8 cellular contexts compared by ENCODE assay signal in the genomic region with DNA sequence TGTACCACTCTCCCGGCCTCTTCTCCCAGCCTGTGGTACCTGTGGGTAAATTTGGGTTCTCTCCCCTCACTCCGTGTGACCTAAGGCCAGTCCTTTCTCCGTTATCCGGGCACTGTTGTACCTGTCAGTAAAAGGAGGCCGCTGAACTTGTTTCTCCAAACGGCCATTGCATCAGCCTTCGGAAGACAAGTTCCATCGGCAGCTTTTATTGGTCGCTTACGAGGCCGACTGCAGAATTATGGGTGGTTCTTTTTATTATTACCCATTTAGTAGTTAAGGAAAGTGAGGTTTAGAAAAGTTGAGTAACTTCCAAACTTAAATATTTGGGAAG. TPM values are rescaled to one million over a fixed set of nuclear protein-coding genes. Genes with fewer than 3 reads are reported as not detected.
DNase-seq lines count a peak whose midpoint lies in the region; ATAC-seq and TF ChIP-seq lines count a peak whose summit lies in the region.

No MANE protein-coding gene starts in this region.

- H3K9ac ChIP-seq in OCI-LY3 (ENCODE audit: low read length) = peak overlapping the region; percentile 98

- H3K4me2 ChIP-seq in OCI-LY3 (ENCODE audit: low read length) = peak overlapping the region; percentile 85

- no peak overlapping the region for H2AFZ ChIP-seq in OCI-LY3 (ENCODE audit: low read depth, low read length)

- H3K79me2 ChIP-seq in OCI-LY3 (ENCODE audit: low read length) = peaks cover 45% of the 10 kb centered on the region

- intact Hi-C loops in CD8-positive, alpha-beta T cell (cut with DNase I, micrococcal nuclease) = loop anchor here (1.0 to 10.0 kb wide), 5 partner anchors 11 to 964 kb away; a partner anchor contains a TSS
- intact Hi-C loops in right lobe of liver (cut with DNase I) (no loop called here), thyroid gland (cut with DNase I) (no loop called here)

- H3K27me3 ChIP-seq in CD8-positive, alpha-beta T cell (ENCODE audit: insufficient read depth, low read length) = no peaks in the 10 kb centered on the region
- no peaks in the 10 kb centered on the region for H3K27me3 ChIP-seq in OCI-LY3 (ENCODE audit: low read depth, low read length)
- no peaks in the 10 kb centered on the region for H3K27me3 ChIP-seq in right lobe of liver
- H3K27me3 ChIP-seq in thyroid gland = no peaks in the 10 kb centered on the region

- peak overlapping the region; percentile 90 for H3K27ac Mint-ChIP-seq in CD8-positive, alpha-beta T cell

- H3K9me3 ChIP-seq in CD8-positive, alpha-beta T cell (ENCODE audit: low read length) = no peaks in the 10 kb centered on the region
- no peaks in the 10 kb centered on the region for H3K9me3 ChIP-seq in OCI-LY3 (ENCODE audit: insufficient read depth, low read length)
- H3K9me3 ChIP-seq in right lobe of liver = no peaks in the 10 kb centered on the region
- no peaks in the 10 kb centered on the region for H3K9me3 ChIP-seq in thyroid gland

- peak overlapping the region; percentile 94 for H3K4me3 ChIP-seq in CD8-positive, alpha-beta T cell (ENCODE audit: low read depth, low read length)
- peak overlapping the region; percentile 99 for H3K4me3 ChIP-seq in OCI-LY3 (ENCODE audit: low read length)
- H3K4me3 ChIP-seq in right lobe of liver = peak overlapping the region; percentile 85 to 96 (median 86)
- H3K4me3 ChIP-seq in thyroid gland (replicated peaks in 1 of 3) = peak overlapping the region; percentile 21 to 81 (median 71)

- peak; percentile 4 for ATAC-seq in CD8-positive, alpha-beta T cell
- peak; percentile 16 for ATAC-seq in GM21717 (IDR thresholded peaks at IDR 0.05; ENCODE audit: unreplicated experiment)
- no peak for ATAC-seq in right lobe of liver
- no peak for ATAC-seq in left lobe of liver

- CTCF ChIA-PET in CD8-positive, alpha-beta T cell (lab: Charles Lee) = interaction anchor here (1.3 to 5.8 kb wide), 3 partner anchors 21 to 29 kb away, joined by 3 to 42 read pairs (median 9); no protein-coding TSS in a partner anchor

- TF ChIP-seq CTCF in CD8-positive, alpha-beta T cell (IDR thresholded peaks at IDR 0.05) = no peak
- TF ChIP-seq CTCF in OCI-LY3 (IDR thresholded peaks at IDR 0.05; ENCODE audit: low read depth, low read length) (no peak), right lobe of liver (IDR thresholded peaks at IDR 0.05) (no peak), thyroid gland (IDR thresholded peaks at IDR 0.05) (no peak)

- WGBS in right lobe of liver (ENCODE audit: insufficient coverage, low coverage, low lambda C conversion rate, missing lambda C conversion rate) = 0% methylated on average over 10 of the region's 11 CpGs
- 2% methylated on average over 11 of the region's 11 CpGs for WGBS in thyroid gland, 2 donors

- TF ChIP-seq POLR2A in right lobe of liver (IDR thresholded peaks at IDR 0.05) = no peak
- TF ChIP-seq POLR2A in thyroid gland (IDR thresholded peaks at IDR 0.05) = no peak

- peaks cover 58% of the 10 kb centered on the region for H3K4me1 ChIP-seq in CD8-positive, alpha-beta T cell (ENCODE audit: insufficient read depth, low read length)
- H3K4me1 ChIP-seq in OCI-LY3 (ENCODE audit: low read length) = peaks cover 12% of the 10 kb centered on the region
- peaks cover 0 to 11% (median 3%) of the 10 kb centered on the region in 4 donors for H3K4me1 ChIP-seq in right lobe of liver
- H3K4me1 ChIP-seq in thyroid gland = peaks cover 6 to 12% of the 10 kb centered on the region in 2 donors

- peaks cover 44% of the 10 kb centered on the region for H3K36me3 Mint-ChIP-seq in CD8-positive, alpha-beta T cell

- H3K9me3 Mint-ChIP-seq in CD8-positive, alpha-beta T cell = no peaks in the 10 kb centered on the region

- peak overlapping the region; percentile 92 for H3K4me3 Mint-ChIP-seq in CD8-positive, alpha-beta T cell

- H3K27me3 Mint-ChIP-seq in CD8-positive, alpha-beta T cell (ENCODE audit: low read depth) = no peaks in the 10 kb centered on the region

- H3K36me3 ChIP-seq in CD8-positive, alpha-beta T cell (ENCODE audit: insufficient read depth, low read length) = peaks cover 14% of the 10 kb centered on the region
- H3K36me3 ChIP-seq in OCI-LY3 (replicated peaks; ENCODE audit: low read depth, low read length) = peaks cover 35% of the 10 kb centered on the region
- H3K36me3 ChIP-seq in right lobe of liver = peaks cover 0 to 28% (median 13%) of the 10 kb centered on the region in 4 donors
- H3K36me3 ChIP-seq in thyroid gland = peaks cover 24 to 25% of the 10 kb centered on the region in 2 donors

- POLR2A ChIA-PET in CD8-positive, alpha-beta T cell (lab: Charles Lee) = interaction anchor here (1.3 to 8.2 kb wide), 3 partner anchors 13 to 205 kb away, joined by 3 to 94 read pairs (median 12); a partner anchor contains a TSS

- H3K4me1 Mint-ChIP-seq in CD8-positive, alpha-beta T cell (ENCODE audit: low read depth) = peaks cover 66% of the 10 kb centered on the region

- DNase-seq in CD8-positive, alpha-beta T cell = peak in 2 of 7 experiments; percentile 16 to 53
- peak; percentile 12 for DNase-seq in central memory CD4-positive, alpha-beta T cell
- DNase-seq in right lobe of liver (no peak), thyroid gland (no peak), left lobe of liver (ENCODE audit: low spot score) (no peak), NCI-H2196 (lab: John Stamatoyannopoulos, UW; ENCODE audit: unreplicated experiment) (no peak)

- peak overlapping the region; percentile 63 for H3K27ac ChIP-seq in CD8-positive, alpha-beta T cell (ENCODE audit: low read depth, low read length)
- H3K27ac ChIP-seq in OCI-LY3 (ENCODE audit: low read length) = peak overlapping the region; percentile 69
- peak overlapping the region in 2 of 3 donors; percentile 17 to 18 for H3K27ac ChIP-seq in right lobe of liver
- H3K27ac ChIP-seq in thyroid gland = peak overlapping the region in 2 of 3 donors; percentile 47 to 68

- H4K20me1 ChIP-seq in OCI-LY3 (ENCODE audit: insufficient read depth, low read length) = no peaks in the 10 kb centered on the region

RNA-seq across cellular contexts. Expression of a gene that starts 0.6 kb away (rescaled TPM):
- 1 to 10 TPM; 9.1 to 9.7 TPM for total RNA-seq in CD8-positive, alpha-beta T cell
- 1 to 10 TPM; 4.2 to 6.9 (median 5.9) TPM for total RNA-seq in right lobe of liver
- 10 to 100 TPM; 12.6 to 19.6 (median 13.7) TPM for total RNA-seq in thyroid gland
- total RNA-seq in left lobe of liver = 5.1 TPM

RNA-seq across cellular contexts. Expression of a gene that starts 12.0 kb away (rescaled TPM):
- total RNA-seq in CD8-positive, alpha-beta T cell = 10 to 100 TPM; 18.9 to 21.9 TPM
- total RNA-seq in right lobe of liver (1 to 10 TPM in 2 of 6 experiments, under 1 TPM in 4; 0.29 to 1.2 (median 0.62) TPM), thyroid gland (1 to 10 TPM; 1.8 to 4.4 (median 2.4) TPM), left lobe of liver (0.93 TPM)

RNA-seq across cellular contexts. Expression of a gene that starts 33.2 kb away (rescaled TPM):
- total RNA-seq in CD8-positive, alpha-beta T cell = not detected
- not detected for total RNA-seq in right lobe of liver
- total RNA-seq in thyroid gland = 1 to 10 TPM in 1 of 4 donors, not detected in 3; 1.7 TPM
- not detected for total RNA-seq in left lobe of liver

Comparison
In these comparisons a context has a peak if more than half of its experiments do, and no peak if none do; other contexts are left out.
1. ATAC-seq: peak in CD8-positive, alpha-beta T cell (single experiment) and GM21717 (single experiment); none in right lobe of liver (0 of 4) and left lobe of liver (single experiment).
2. H3K27ac ChIP-seq: peak in every context shown above with its lines; median percentile 69 in OCI-LY3; 63 in CD8-positive, alpha-beta T cell; 58 in thyroid gland; 18 in right lobe of liver.
3. intact Hi-C loops: an anchor here in CD8-positive, alpha-beta T cell (1.0 to 10.0 kb wide); none called in right lobe of liver and thyroid gland.
4. Peak in every context shown above with its lines, with median percentiles within 50 percentile points of each other: H3K4me3 ChIP-seq.